ENCODE assay signal across 23 cellular contexts in the genomic region with DNA sequence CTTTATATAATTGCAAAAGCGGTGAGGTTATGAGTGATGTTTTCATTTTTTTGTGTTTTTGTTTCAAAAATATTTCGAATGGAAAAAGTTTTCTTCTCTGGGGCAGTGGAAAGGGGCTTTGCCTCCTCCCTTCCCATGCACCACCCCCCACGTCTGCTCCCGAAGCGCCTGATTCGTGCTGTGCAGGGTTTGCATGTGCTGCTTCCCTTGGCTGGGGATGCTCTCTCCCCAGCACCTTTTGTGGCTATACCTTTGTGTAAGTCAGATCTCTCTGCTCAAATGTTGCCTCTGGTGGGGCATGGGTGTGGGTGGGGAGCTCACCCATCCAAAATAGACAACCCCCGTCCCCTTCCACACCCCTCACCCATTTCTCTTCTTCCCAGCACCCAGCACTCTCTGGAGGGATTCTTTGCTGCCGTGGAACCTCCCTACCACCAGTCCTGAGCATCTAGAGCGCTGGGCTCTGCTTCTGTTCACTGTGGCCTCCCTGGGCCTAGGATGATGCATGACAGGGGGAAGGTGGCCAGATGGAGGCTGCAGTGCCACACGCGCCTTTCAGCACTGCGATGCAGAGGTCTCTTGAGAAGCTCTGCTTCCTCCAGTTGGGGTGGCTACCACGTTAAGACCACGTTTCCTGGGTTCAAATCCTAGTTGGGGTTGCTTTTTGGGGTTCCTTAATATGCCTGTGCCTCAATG.
"Had no signal": no experiment of that assay in that cellular context is flagged by ENCODE, and none has a peak within 500 bp of the region (broad histone marks: within the 10 kb centered on the region; RNA-seq: fewer than 3 reads in every experiment).

No MANE protein-coding gene starts in this region.

- ATAC-seq: left lung; mucosa of descending colon; naive thymus-derived CD4-positive, alpha-beta T cell; WTC11 had no signal

- H3K27ac ChIP-seq: esophagus muscularis mucosa, left lung, right atrium auricular region, skin epidermis, stomach, testis had no signal

- H3K27me3 Mint-ChIP-seq: activated CD4-positive, alpha-beta T cell treated with anti-CD3 and anti-CD28 coated beads, Interleukin-2, amount 10 ng/mL, durations not matched to agents 7 days and 5 days; activated naive CD4-positive, alpha-beta T cell treated with anti-CD3 and anti-CD28 coated beads, Interleukin-2, amount 50 U/mL, for 24 hours; central memory CD8-positive, alpha-beta T cell; naive thymus-derived CD4-positive, alpha-beta T cell had no signal

- H3K4me3 ChIP-seq: esophagus muscularis mucosa, left lung, mucosa of descending colon, right atrium auricular region, skin epidermis, stomach, testis had no signal

- H3K9ac ChIP-seq: SK-N-SH had no signal

- H3K27ac Mint-ChIP-seq: activated CD4-positive, alpha-beta T cell treated with anti-CD3 and anti-CD28 coated beads, Interleukin-2, amount 10 ng/mL, durations not matched to agents 7 days and 5 days; activated naive CD4-positive, alpha-beta T cell treated with anti-CD3 and anti-CD28 coated beads, Interleukin-2, amount 50 U/mL, for 24 hours; brain; T-helper 1 cell treated with Interleukin-12 subunit alpha and Interleukin-12 subunit beta and Interleukin-4 antibody, amounts not matched to agents 30 μg/mL and 1 μg/mL, for 36 hours; WTC11 had no signal

- H3K36me3 Mint-ChIP-seq: activated naive CD4-positive, alpha-beta T cell treated with anti-CD3 and anti-CD28 coated beads, Interleukin-2, amount 50 U/mL, for 24 hours; brain had no signal

- DNase-seq: activated CD4-positive, alpha-beta T cell treated with anti-CD3 and anti-CD28 coated beads, Interleukin-2, amount 10 ng/mL, durations not matched to agents 7 days and 5 days; activated effector memory CD4-positive, alpha-beta T cell treated with Interleukin-2 at 50 U/mL for 16 hours; activated T-cell treated with anti-CD3 and anti-CD28 coated beads, Interleukin-2, amount 50 U/mL, for 24 hours; amygdala; cortex of kidney; effector CD4-positive, alpha-beta T cell; hippocampal formation; kidney; left lung; mucosa of descending colon; naive thymus-derived CD4-positive, alpha-beta T cell; SK-N-SH; stimulated activated CD4-positive, alpha-beta T cell treated with anti-CD3 and anti-CD28 coated beads, Interleukin-4, amount 100 ng/mL, for 24 hours; stomach; testis had no signal

- H3K36me3 ChIP-seq: esophagus muscularis mucosa, left lung, right atrium auricular region, stomach had no signal

- H3K4me1 ChIP-seq: left lung, right atrium auricular region had no signal

- H3K4me2 ChIP-seq: SK-N-SH had no signal

- H3K4me1 Mint-ChIP-seq: brain; central memory CD8-positive, alpha-beta T cell had no signal

- H3K4me3 Mint-ChIP-seq: activated CD4-positive, alpha-beta T cell treated with anti-CD3 and anti-CD28 coated beads, Interleukin-2, amount 10 ng/mL, durations not matched to agents 7 days and 5 days; activated naive CD4-positive, alpha-beta T cell treated with anti-CD3 and anti-CD28 coated beads, Interleukin-2, amount 50 U/mL, for 24 hours; activated T-cell treated with anti-CD3 and anti-CD28 coated beads, Interleukin-2, amount 50 U/mL, for 24 hours; brain; central memory CD8-positive, alpha-beta T cell; naive thymus-derived CD4-positive, alpha-beta T cell; T-helper 1 cell treated with Interleukin-12 subunit alpha and Interleukin-12 subunit beta and Interleukin-4 antibody, amounts not matched to agents 30 μg/mL and 1 μg/mL, for 36 hours; WTC11 had no signal

- FAIRE-seq: kidney had no signal

- H3K9me3 Mint-ChIP-seq: activated naive CD4-positive, alpha-beta T cell treated with anti-CD3 and anti-CD28 coated beads, Interleukin-2, amount 50 U/mL, for 24 hours; central memory CD8-positive, alpha-beta T cell had no signal

- H3K27me3 ChIP-seq: esophagus muscularis mucosa, right atrium auricular region, stomach, testis had no signal

- H3K9me3 ChIP-seq: esophagus muscularis mucosa, left lung, mucosa of descending colon, right atrium auricular region, SK-N-SH, stomach, testis had no signal
